In genomic region chr14:64196668-64197411, GRCh38 we compare ENCODE assay signal across 8 cellular contexts.
DNase-seq lines count a peak whose midpoint lies in the region; ATAC-seq and TF ChIP-seq lines count a peak whose summit lies in the region.

No MANE protein-coding gene starts in this region.

- H3K27ac ChIP-seq in BLaER1 = no peak overlapping the region
- peak overlapping the region in 1 of 2 donors; percentile 26 for H3K27ac ChIP-seq in left lung
- H3K27ac ChIP-seq in subcutaneous abdominal adipose tissue (ENCODE audit: low read depth, low read length) = peak overlapping the region; percentile 55

- peak; percentile 98 for DNase-seq in NCI-H2171 treated with DMSO at 0.1 percent for 48 hours (lab: John Stamatoyannopoulos, UW)
- DNase-seq in cerebellar cortex (ENCODE audit: low spot score) = peak; percentile 89
- DNase-seq in left lung = peak; percentile 83 to 87
- DNase-seq in GM19240 (ENCODE audit: insufficient read length, low spot score) = no peak

- peaks cover 10% of the 10 kb centered on the region; the same call in 1 of the 2 replicates for H3K36me3 ChIP-seq in BLaER1
- no peaks in the 10 kb centered on the region for H3K36me3 ChIP-seq in left lung
- H3K36me3 ChIP-seq in subcutaneous abdominal adipose tissue (ENCODE audit: control insufficient read depth in 5 of 5, insufficient read depth in 5 of 5, low read length in 5 of 5) = peaks cover 0 to 12% (median 6%) of the 10 kb centered on the region in 5 donors

- H3K4me2 ChIP-seq in BLaER1 = peak overlapping the region; percentile 36; the same call in 1 of the 2 replicates

- H3K4me1 ChIP-seq in BLaER1 (peaks cover 10% of the 10 kb centered on the region), left lung (peaks cover 5 to 20% of the 10 kb centered on the region in 2 donors), subcutaneous abdominal adipose tissue (ENCODE audit: control insufficient read depth in 5 of 5, insufficient read depth in 5 of 5, low read length in 5 of 5) (peaks cover 8 to 42% (median 32%) of the 10 kb centered on the region in 5 donors)

- H3K27me3 ChIP-seq in BLaER1 (no peaks in the 10 kb centered on the region), left lung (peaks cover 0 to 8% of the 10 kb centered on the region in 2 donors), subcutaneous abdominal adipose tissue (ENCODE audit: control insufficient read depth in 5 of 5, insufficient read depth in 4 of 5, low read length in 5 of 5) (no peaks in the 10 kb centered on the region)

- H3K9ac ChIP-seq in BLaER1 (no peak overlapping the region), subcutaneous abdominal adipose tissue (ENCODE audit: low read length in 5 of 5) (peak overlapping the region in 3 of 5 donors; percentile 21 to 60 (median 41))

- H3K4me3 ChIP-seq in BLaER1 (no peak overlapping the region), left lung (peak overlapping the region; percentile 2 to 22), subcutaneous abdominal adipose tissue (ENCODE audit: low read depth in 1 of 5, low read length in 5 of 5) (peak overlapping the region; percentile 51 to 81 (median 69))

- ATAC-seq in GM21786 (IDR thresholded peaks at IDR 0.05; ENCODE audit: unreplicated experiment) (peak; percentile 55), left lung (peak; percentile 85), HG02870 (IDR thresholded peaks at IDR 0.05; ENCODE audit: unreplicated experiment) (no peak)

- intact Hi-C loops in left lung (cut with DNase I) = no loop called here

- H4K20me1 ChIP-seq in BLaER1 = no peaks in the 10 kb centered on the region

- no peak for TF ChIP-seq CTCF in left lung (IDR thresholded peaks at IDR 0.05)

- H3K9me3 ChIP-seq in BLaER1 (no peaks in the 10 kb centered on the region), left lung (no peaks in the 10 kb centered on the region), subcutaneous abdominal adipose tissue (ENCODE audit: control insufficient read depth in 5 of 5, low read length in 5 of 5) (no peaks in the 10 kb centered on the region)
